ENCODE assay signal across 9 cellular contexts in genomic region chr19:47243364-47243775, GRCh38. TPM values are rescaled to one million over a fixed set of nuclear protein-coding genes. Genes with fewer than 3 reads are reported as not detected.
DNase-seq lines count a peak whose midpoint lies in the region; ATAC-seq and TF ChIP-seq lines count a peak whose summit lies in the region.
"Had no signal": no experiment of that assay in that cellular context is flagged by ENCODE, and none has a peak within 500 bp of the region (broad histone marks: within the 10 kb centered on the region; RNA-seq: fewer than 3 reads in every experiment).

No MANE protein-coding gene starts in this region.

- H3K36me3 ChIP-seq in GM06990 (ENCODE audit: control insufficient read depth, insufficient read depth, low read length) (no peaks in the 10 kb centered on the region), Panc1 (ENCODE audit: control insufficient read depth, insufficient read depth, low read length) (no peaks in the 10 kb centered on the region), psoas muscle (ENCODE audit: insufficient read depth in 1 of 2, low read depth in 1 of 2) (no peaks in the 10 kb centered on the region)
- H3K36me3 ChIP-seq: SJCRH30 had no signal

- POLR2A ChIA-PET in Panc1 (lab: Charles Lee), result interaction anchor here (1.0 to 1.4 kb wide), 3 partner anchors 11 to 18 kb away, joined by 3 to 5 read pairs (median 3); partner anchors contain the start of gene CCDC9

- no peak for ATAC-seq in Panc1
- ATAC-seq in psoas muscle, result no peak
- no peak for ATAC-seq in HG03108 (IDR thresholded peaks at IDR 0.05; ENCODE audit: unreplicated experiment)
- no peak for ATAC-seq in HG02610 (IDR thresholded peaks at IDR 0.05; ENCODE audit: unreplicated experiment)

- H3K9me3 ChIP-seq in Panc1 (ENCODE audit: control insufficient read depth, insufficient read depth, low read depth, low read length) (no peaks in the 10 kb centered on the region), psoas muscle (no peaks in the 10 kb centered on the region)
- H3K9me3 ChIP-seq: SJCRH30 had no signal

- TF ChIP-seq CTCF in GM06990 (IDR thresholded peaks at IDR 0.05; ENCODE audit: insufficient read depth, low read length, poor library complexity, severe bottlenecking) (no peak), Panc1 (IDR thresholded peaks at IDR 0.05) (no peak), psoas muscle (IDR thresholded peaks at IDR 0.05) (no peak)

- intact Hi-C loops in Panc1 (cut with micrococcal nuclease; ENCODE audit: unreplicated experiment) (no loop called here), psoas muscle (cut with DNase I) (loop anchor here in 1 of 2 donors (1.0 to 10.0 kb wide), 3 partner anchors 11 to 229 kb away; partner anchors contain the start of gene NPAS1)

- CTCF ChIA-PET in Panc1 (lab: Charles Lee), result interaction anchor here (0.6 to 1.7 kb wide), 2 partner anchors 33 to 50 kb away, joined by 5 to 40 read pairs; no protein-coding TSS in a partner anchor

- H3K4me1 ChIP-seq in Panc1 (ENCODE audit: control insufficient read depth, insufficient read depth, low read length), result peaks cover 4% of the 10 kb centered on the region
- H3K4me1 ChIP-seq in psoas muscle, result peaks cover 20% of the 10 kb centered on the region
- H3K4me1 ChIP-seq: SJCRH30 had no signal

- DNase-seq in GM06990 (ENCODE audit: extremely low read depth, insufficient read length), result no peak
- no peak for DNase-seq in Panc1 (ENCODE audit: low read depth, low spot score)
- DNase-seq in epithelial cell of prostate (ENCODE audit: low read depth, low spot score), result no peak
- DNase-seq in psoas muscle, result no peak
- no peak for DNase-seq in HPDE6-E6E7 (ENCODE audit: extremely low spot score)
- no peak for DNase-seq in stimulated activated CD4-positive, alpha-beta T cell treated with anti-CD3 and anti-CD28 coated beads, Interleukin-2, amount 100 ng/mL, for 24 hours

- H3K4me3 ChIP-seq in GM06990 (replicated peaks; ENCODE audit: low read depth, low read length) (peak overlapping the region; percentile 66), Panc1 (ENCODE audit: low read depth in 2 of 2, low read length in 2 of 2) (peak overlapping the region; percentile 63 to 80), psoas muscle (peak overlapping the region; percentile 52)

- TSS peak; percentile 95 for BruUV-seq in Panc1 (replicated peaks; lab: Mats Ljungman, UMichigan)

- in situ Hi-C loops in Panc1 (cut with HindIII; ENCODE audit: low pct_unique_long_range_greater_than_20kb, low sequenced_read_pairs), result no loop called here

- WGBS in psoas muscle, 3 donors, result 16 to 27% (median 22%) methylated on average over 5 to 9 of the region's 9 CpGs

- H3K27ac ChIP-seq in Panc1 (ENCODE audit: low read length) (peak overlapping the region; percentile 91), epithelial cell of prostate (peak overlapping the region; percentile 97), psoas muscle (no peak overlapping the region)

- H3K27me3 ChIP-seq in GM06990 (replicated peaks; ENCODE audit: control insufficient read depth, insufficient read depth, low read length) (no peaks in the 10 kb centered on the region; the same call in 1 of the 2 replicates), Panc1 (ENCODE audit: control insufficient read depth, insufficient read depth, low read length) (no peaks in the 10 kb centered on the region), psoas muscle (ENCODE audit: insufficient read depth in 3 of 3, low read length in 2 of 3) (peaks cover 0 to 30% (median 10%) of the 10 kb centered on the region in 3 donors)

RNA-seq across cellular contexts. Expression of gene BBC3, which starts 12.4 kb away (rescaled TPM):
- total RNA-seq in Panc1 (2021; ENCODE audit: unreplicated experiment) (7.6 TPM), psoas muscle (10 to 100 TPM in 1 of 4 donors, 1 to 10 TPM in 3; 2.7 to 32.5 (median 4.7) TPM)
- 12.9 TPM for polyA plus RNA-seq in Panc1 (2012; ENCODE audit: insufficient read length)
- polyA plus RNA-seq in psoas muscle, result 1 to 10 TPM; 2.7 to 6.6 (median 2.9) TPM

RNA-seq across cellular contexts. Expression of gene CCDC9, which starts 13.0 kb away (rescaled TPM):
- total RNA-seq in Panc1 (2021; ENCODE audit: unreplicated experiment) (29.2 TPM), psoas muscle (10 to 100 TPM; 16.9 to 28.2 (median 24.2) TPM)
- polyA plus RNA-seq in Panc1 (2012; ENCODE audit: insufficient read length), result 31.2 TPM
- polyA plus RNA-seq in psoas muscle, result 10 to 100 TPM; 18.8 to 28.5 (median 24.0) TPM

RNA-seq across cellular contexts. Expression of gene INAFM1, which starts 31.3 kb away (rescaled TPM):
- 13.1 TPM for total RNA-seq in Panc1 (2021; ENCODE audit: unreplicated experiment)
- 23.1 TPM for polyA plus RNA-seq in Panc1 (2012; ENCODE audit: insufficient read length)
- 10 to 100 TPM; 13.6 to 18.9 (median 15.8) TPM for total RNA-seq in psoas muscle
- polyA plus RNA-seq in psoas muscle, result 10 to 100 TPM in 1 of 3 donors, 1 to 10 TPM in 2; 3.6 to 21.2 (median 9.9) TPM
